1 cellular context compared by ENCODE assay signal in the genomic region with DNA sequence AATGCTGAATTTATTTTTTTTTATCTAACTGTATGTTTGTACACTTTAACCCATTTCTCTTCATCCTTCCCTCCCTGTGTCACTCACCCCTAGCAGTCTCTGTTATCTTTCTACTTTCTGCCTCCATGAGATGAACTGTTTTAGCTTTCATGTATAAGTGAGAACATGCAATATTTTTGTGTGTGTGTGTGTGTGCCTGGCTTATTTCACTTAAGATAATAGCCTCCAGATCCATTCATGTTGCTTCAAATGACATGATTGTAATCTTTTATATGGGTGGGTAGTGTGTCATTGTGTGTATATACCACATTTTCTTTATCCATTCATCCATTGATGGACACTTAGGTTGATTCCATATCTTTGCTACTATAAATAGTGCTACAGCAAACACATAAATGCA.
TF ChIP-seq lines count a peak whose summit lies in the region.

No MANE protein-coding gene starts in this region.

TF ChIP-seq in SK-N-SH treated with all-trans-retinoic acid at 6 μM for 48 hours, 23 proteins besides CTCF, POLR2A, EP300 and RAD21 (continued from another document):
- TF ChIP-seq, protein P1, sequence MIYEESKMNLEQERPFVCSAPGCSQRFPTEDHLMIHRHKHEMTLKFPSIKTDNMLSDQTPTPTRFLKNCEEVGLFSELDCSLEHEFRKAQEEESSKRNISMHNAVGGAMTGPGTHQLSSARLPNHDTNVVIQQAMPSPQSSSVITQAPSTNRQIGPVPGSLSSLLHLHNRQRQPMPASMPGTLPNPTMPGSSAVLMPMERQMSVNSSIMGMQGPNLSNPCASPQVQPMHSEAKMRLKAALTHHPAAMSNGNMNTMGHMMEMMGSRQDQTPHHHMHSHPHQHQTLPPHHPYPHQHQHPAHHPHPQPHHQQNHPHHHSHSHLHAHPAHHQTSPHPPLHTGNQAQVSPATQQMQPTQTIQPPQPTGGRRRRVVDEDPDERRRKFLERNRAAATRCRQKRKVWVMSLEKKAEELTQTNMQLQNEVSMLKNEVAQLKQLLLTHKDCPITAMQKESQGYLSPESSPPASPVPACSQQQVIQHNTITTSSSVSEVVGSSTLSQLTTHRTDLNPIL (CRISPR knock-in tag; IDR thresholded peaks at IDR 0.05; ENCODE audit: low read depth) = no peak
- TF ChIP-seq, protein P2, sequence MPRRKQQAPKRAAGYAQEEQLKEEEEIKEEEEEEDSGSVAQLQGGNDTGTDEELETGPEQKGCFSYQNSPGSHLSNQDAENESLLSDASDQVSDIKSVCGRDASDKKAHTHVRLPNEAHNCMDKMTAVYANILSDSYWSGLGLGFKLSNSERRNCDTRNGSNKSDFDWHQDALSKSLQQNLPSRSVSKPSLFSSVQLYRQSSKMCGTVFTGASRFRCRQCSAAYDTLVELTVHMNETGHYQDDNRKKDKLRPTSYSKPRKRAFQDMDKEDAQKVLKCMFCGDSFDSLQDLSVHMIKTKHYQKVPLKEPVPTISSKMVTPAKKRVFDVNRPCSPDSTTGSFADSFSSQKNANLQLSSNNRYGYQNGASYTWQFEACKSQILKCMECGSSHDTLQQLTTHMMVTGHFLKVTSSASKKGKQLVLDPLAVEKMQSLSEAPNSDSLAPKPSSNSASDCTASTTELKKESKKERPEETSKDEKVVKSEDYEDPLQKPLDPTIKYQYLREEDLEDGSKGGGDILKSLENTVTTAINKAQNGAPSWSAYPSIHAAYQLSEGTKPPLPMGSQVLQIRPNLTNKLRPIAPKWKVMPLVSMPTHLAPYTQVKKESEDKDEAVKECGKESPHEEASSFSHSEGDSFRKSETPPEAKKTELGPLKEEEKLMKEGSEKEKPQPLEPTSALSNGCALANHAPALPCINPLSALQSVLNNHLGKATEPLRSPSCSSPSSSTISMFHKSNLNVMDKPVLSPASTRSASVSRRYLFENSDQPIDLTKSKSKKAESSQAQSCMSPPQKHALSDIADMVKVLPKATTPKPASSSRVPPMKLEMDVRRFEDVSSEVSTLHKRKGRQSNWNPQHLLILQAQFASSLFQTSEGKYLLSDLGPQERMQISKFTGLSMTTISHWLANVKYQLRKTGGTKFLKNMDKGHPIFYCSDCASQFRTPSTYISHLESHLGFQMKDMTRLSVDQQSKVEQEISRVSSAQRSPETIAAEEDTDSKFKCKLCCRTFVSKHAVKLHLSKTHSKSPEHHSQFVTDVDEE (CRISPR knock-in tag; IDR thresholded peaks at IDR 0.05) = no peak
- no peak for TF ChIP-seq ZNF70 (CRISPR knock-in tag; IDR thresholded peaks at IDR 0.05)
